In genomic region chrX:101348452-101349222, GRCh38 we compare ENCODE assay signal across 8 cellular contexts. TPM values are rescaled to one million over a fixed set of nuclear protein-coding genes. Genes with fewer than 3 reads are reported as not detected.
A peak's percentile ranks its signal among the peaks of the same experiment; 100 is the strongest.
DNase-seq lines count a peak whose midpoint lies in the region; ATAC-seq and TF ChIP-seq lines count a peak whose summit lies in the region.

Gene TIMM8A (minus strand): TSS chrX:101348742. CDS start chrX:101348664, 78 bp downstream.

- ATAC-seq in foreskin keratinocyte, result peak; percentile 94

- H3K4me2 ChIP-seq in Loucy (ENCODE audit: low read depth, low read length, poor library complexity, severe bottlenecking) (peak within 1 kb of the TSS; percentile 79), neuronal stem cell (ENCODE audit: insufficient read depth, low read length, poor library complexity, severe bottlenecking) (peak within 1 kb of the TSS; percentile 64)

- no CpG with 5 or more reads among the region's 55 CpGs for WGBS in neuronal stem cell (ENCODE audit: extremely low coverage in 2 of 2, insufficient read length in 2 of 2, insufficient replicate concordance in 1 of 2), 2 donors

- H3K79me1 ChIP-seq in neuronal stem cell (ENCODE audit: low read depth, low read length), result no peaks in the 10 kb centered on the region

- H3K4ac ChIP-seq in neuronal stem cell (ENCODE audit: low read length), result no peak within 1 kb of the TSS

- H3K9ac ChIP-seq in ES-I3 (ENCODE audit: low read depth, low read length) (peak within 1 kb of the TSS; percentile 77), Loucy (ENCODE audit: low read depth, low read length, poor library complexity, severe bottlenecking) (peak within 1 kb of the TSS; percentile 87), neuronal stem cell (ENCODE audit: low read depth, low read length, poor library complexity) (peak within 1 kb of the TSS; percentile 83)

- no peaks in the 10 kb centered on the region for H3K9me2 ChIP-seq in Loucy (replicated peaks; ENCODE audit: low read depth, low read length)

- no peak within 1 kb of the TSS for H4K8ac ChIP-seq in neuronal stem cell (ENCODE audit: low read depth, low read length)

- H2AK5ac ChIP-seq in neuronal stem cell (ENCODE audit: low read depth, low read length), result no peak within 1 kb of the TSS

- no peaks in the 10 kb centered on the region for H3F3A ChIP-seq in Loucy (ENCODE audit: low read depth)

- H3K27me3 ChIP-seq in H7 (ENCODE audit: control insufficient read depth, insufficient read depth, low read length), result no peaks in the 10 kb centered on the region
- no peaks in the 10 kb centered on the region for H3K27me3 ChIP-seq in Loucy (ENCODE audit: insufficient read depth, low read length, poor library complexity, severe bottlenecking)
- no peaks in the 10 kb centered on the region for H3K27me3 ChIP-seq in foreskin keratinocyte
- H3K27me3 ChIP-seq in neuronal stem cell (ENCODE audit: control insufficient read depth in 3 of 3, insufficient read depth in 3 of 3, low read depth in 1 of 3, low read length in 3 of 3), result no peaks in the 10 kb centered on the region

- no peak within 1 kb of the TSS for H2BK15ac ChIP-seq in neuronal stem cell (ENCODE audit: low read length)

- H3K23ac ChIP-seq in neuronal stem cell (ENCODE audit: low read depth, low read length, poor library complexity), result peak within 1 kb of the TSS; percentile 44

- DNase-seq in H7 (peak; percentile 85), SIG-M5 treated with dmso at 0.1 percent for 504 hours (lab: John Stamatoyannopoulos, UW; ENCODE audit: unreplicated experiment) (peak; percentile 75), activated gamma-delta T cell treated with Interleukin-2 at 50 U/mL for 16 hours (peak; percentile 68), foreskin keratinocyte (peak; percentile 39 to 63), neuronal stem cell (ENCODE audit: low spot score) (peak; percentile 32), substantia nigra (lab: John Stamatoyannopoulos, UW) (peak; percentile 1 to 82 (median 49))

- H3K79me2 ChIP-seq in Loucy (ENCODE audit: insufficient read depth, low read length), result peaks cover 32% of the 10 kb centered on the region

- no peak within 1 kb of the TSS for H2BK12ac ChIP-seq in neuronal stem cell (ENCODE audit: low read length)

- TF ChIP-seq CTCF in Loucy (conservative IDR thresholded peaks at IDR 0.05; ENCODE audit: low read length) (no peak), foreskin keratinocyte (conservative IDR thresholded peaks at IDR 0.05) (no peak)

- H3K18ac ChIP-seq in neuronal stem cell (ENCODE audit: low read length), result peak within 1 kb of the TSS; percentile 88

- no peaks in the 10 kb centered on the region for H3K9me3 ChIP-seq in ES-I3 (ENCODE audit: control insufficient read depth, insufficient read depth, low read length)
- no peaks in the 10 kb centered on the region for H3K9me3 ChIP-seq in Loucy (ENCODE audit: insufficient read depth, low read depth, low read length)
- H3K9me3 ChIP-seq in neuronal stem cell (replicated peaks in 1 of 2; ENCODE audit: control insufficient read depth in 2 of 2, insufficient read depth in 1 of 2, low read depth in 1 of 2, low read length in 2 of 2), result no peaks in the 10 kb centered on the region

- H3K14ac ChIP-seq in neuronal stem cell (ENCODE audit: low read length), result no peak within 1 kb of the TSS

- H3K4me3 ChIP-seq in H7 (ENCODE audit: insufficient read depth, low read depth, low read length) (peak within 1 kb of the TSS; percentile 78), Loucy (ENCODE audit: low read length, poor library complexity, severe bottlenecking) (peak within 1 kb of the TSS; percentile 82), neuronal stem cell (ENCODE audit: low read length in 2 of 2) (peak within 1 kb of the TSS; percentile 90 to 96)

- peaks cover 18% of the 10 kb centered on the region for H4K20me1 ChIP-seq in Loucy (ENCODE audit: insufficient read depth, low read length, poor library complexity, severe bottlenecking)

- H3K27ac ChIP-seq in foreskin keratinocyte (peak within 1 kb of the TSS; percentile 90), neuronal stem cell (replicated peaks; ENCODE audit: low read length) (peak within 1 kb of the TSS; percentile 67), substantia nigra (ENCODE audit: low read depth, low read length, poor library complexity, severe bottlenecking) (peak within 1 kb of the TSS; percentile 67)

- H2BK120ac ChIP-seq in neuronal stem cell (ENCODE audit: low read depth, low read length), result no peak within 1 kb of the TSS

- H2BK5ac ChIP-seq in neuronal stem cell (ENCODE audit: low read length), result no peak within 1 kb of the TSS

- H3K36me3 ChIP-seq in ES-I3 (ENCODE audit: insufficient read depth, low read length), result no peaks in the 10 kb centered on the region
- peaks cover 4% of the 10 kb centered on the region; the same call in 1 of the 2 replicates for H3K36me3 ChIP-seq in H7 (replicated peaks; ENCODE audit: control insufficient read depth, insufficient read depth, low read length)
- no peaks in the 10 kb centered on the region for H3K36me3 ChIP-seq in Loucy (ENCODE audit: insufficient read depth, low read length)
- H3K36me3 ChIP-seq in neuronal stem cell (replicated peaks in 1 of 2; ENCODE audit: control insufficient read depth in 2 of 2, insufficient read depth in 2 of 2, low read length in 2 of 2), result peaks cover 0 to 19% of the 10 kb centered on the region in 2 donors

- H3K4me1 ChIP-seq in ES-I3 (ENCODE audit: insufficient read depth, low read length) (no peaks in the 10 kb centered on the region; the same call in 1 of the 2 replicates), Loucy (ENCODE audit: insufficient read depth, low read length, poor library complexity, severe bottlenecking) (peaks cover 7% of the 10 kb centered on the region), foreskin keratinocyte (no peaks in the 10 kb centered on the region), neuronal stem cell (ENCODE audit: control insufficient read depth in 2 of 2, insufficient read depth in 1 of 2, low read depth in 1 of 2, low read length in 2 of 2) (peaks cover 1 to 3% of the 10 kb centered on the region in 2 donors)

- peak within 1 kb of the TSS; percentile 90 for H2AFZ ChIP-seq in Loucy (ENCODE audit: low read length)
- H2AFZ ChIP-seq in neuronal stem cell (ENCODE audit: low read length), result peak within 1 kb of the TSS; percentile 98

- H4K91ac ChIP-seq in neuronal stem cell (ENCODE audit: low read depth, low read length, poor library complexity), result no peak within 1 kb of the TSS

RNA-seq across cellular contexts. Expression of gene TIMM8A, which starts in this region (rescaled TPM):
- 6.2 and 8.4 TPM in 2 replicates for total RNA-seq in H7 (2014; rRNA removed; shearing (Covaris generic))
- 13.6 and 17.1 TPM in 2 replicates for total RNA-seq in foreskin keratinocyte
- 13.5 and 16.9 TPM in 2 replicates for polyA plus RNA-seq in foreskin keratinocyte
- 9.3 TPM for polyA plus RNA-seq in neuronal stem cell (2013, experiment 1 of 2)
- polyA plus RNA-seq in neuronal stem cell (2013, experiment 2 of 2), result 9.1 TPM

Comparison
In these comparisons a context has a peak if more than half of its experiments do, and no peak if none do; other contexts are left out.
1. Peak in every context shown above with its lines: DNase-seq, ATAC-seq, H3K4me3 ChIP-seq and H3K27ac ChIP-seq.
2. DNase-seq: peak in every context shown above with its lines; median percentile 85 in H7; 75 in SIG-M5 treated with dmso at 0.1 percent for 504 hours; 68 in activated gamma-delta T cell treated with Interleukin-2 at 50 U/mL for 16 hours; 51 in foreskin keratinocyte; 49 in substantia nigra; 32 in neuronal stem cell.